ENCODE assay signal across 1 cellular context in genomic region chr4:87422104-87423052, GRCh38.
A peak's percentile ranks its signal among the peaks of the same experiment; 100 is the strongest.
TF ChIP-seq lines count a peak whose summit lies in the region.

Gene NUDT9, plus strand, starts transcription at chr4:87422573. Its CDS starts 333 bp downstream, at chr4:87422906.

TF ChIP-seq in H1, 55 proteins besides CTCF, POLR2A, EP300 and RAD21:
- TF ChIP-seq CHD2 (IDR thresholded peaks at IDR 0.05; ENCODE audit: low read length) (no peak), RNF2 (IDR thresholded peaks at IDR 0.05; ENCODE audit: borderline replicate concordance, low read depth, low read length, missing control alignments, poor library complexity, severe bottlenecking) (no peak), SRF (IDR thresholded peaks at IDR 0.05; ENCODE audit: low read depth, low read length) (no peak), SAP30 (IDR thresholded peaks at IDR 0.05; ENCODE audit: insufficient read depth, insufficient replicate concordance, low read length) (peak; percentile 32), JUN (IDR thresholded peaks at IDR 0.05; ENCODE audit: low read depth, low read length) (no peak), CBX5 (IDR thresholded peaks at IDR 0.05; ENCODE audit: low read depth, low read length) (no peak), BRCA1 (IDR thresholded peaks at IDR 0.05; ENCODE audit: low read depth, low read length) (no peak), RXRA (IDR thresholded peaks at IDR 0.05; ENCODE audit: insufficient read depth, low read depth, low read length) (no peak), CREB1 (IDR thresholded peaks at IDR 0.05) (peak; percentile 66; the same call in 1 of the 2 replicates), FOSL1 (IDR thresholded peaks at IDR 0.05; ENCODE audit: insufficient read depth, low read depth, low read length) (peak; percentile 83), JUND (IDR thresholded peaks at IDR 0.05; ENCODE audit: low read length) (no peak), NANOG (IDR thresholded peaks at IDR 0.05; ENCODE audit: insufficient read depth, low read depth, low read length, poor library complexity, severe bottlenecking) (no peak), ZNF274 (IDR thresholded peaks at IDR 0.05; ENCODE audit: borderline replicate concordance, extremely low read depth, low read length) (no peak), USF2 (IDR thresholded peaks at IDR 0.05; ENCODE audit: low read length) (peak; percentile 87), GTF2F1 (IDR thresholded peaks at IDR 0.05; ENCODE audit: borderline replicate concordance, low read depth, low read length) (peak; percentile 80), SUZ12 (IDR thresholded peaks at IDR 0.05; ENCODE audit: low read length) (no peak), BCL11A (IDR thresholded peaks at IDR 0.05; ENCODE audit: low read depth in 2 of 2, low read length in 2 of 2) (no peak), RBBP5 (IDR thresholded peaks at IDR 0.05; ENCODE audit: borderline replicate concordance, low read depth, low read length) (peak; percentile 95), SIN3A (conservative IDR thresholded peaks at IDR 0.05 in 1 of 2, IDR thresholded peaks at IDR 0.05 in 1 of 2; ENCODE audit: low read depth in 1 of 2, low read length in 2 of 2) (no peak; a peak in 1 of 4 replicates), TBP (IDR thresholded peaks at IDR 0.05; ENCODE audit: low read depth, low read length) (peak; percentile 91), CBX8 (IDR thresholded peaks at IDR 0.05; ENCODE audit: borderline replicate concordance, low read depth, low read length) (no peak), MAFK (IDR thresholded peaks at IDR 0.05; ENCODE audit: low read depth, low read length) (no peak), SP4 (IDR thresholded peaks at IDR 0.05; ENCODE audit: low read length) (peak; percentile 46; the same call in 1 of the 2 replicates), ATF2 (IDR thresholded peaks at IDR 0.05; ENCODE audit: low read length) (peak; percentile 40; the same call in 1 of the 2 replicates), BACH1 (IDR thresholded peaks at IDR 0.05; ENCODE audit: low read length) (no peak), CHD7 (IDR thresholded peaks at IDR 0.05; ENCODE audit: insufficient replicate concordance, low read length) (no peak), CTBP2 (IDR thresholded peaks at IDR 0.05; ENCODE audit: borderline replicate concordance, insufficient read depth, insufficient read length, low read length) (no peak), TEAD4 (IDR thresholded peaks at IDR 0.05; ENCODE audit: low read depth, low read length) (no peak), MAX (IDR thresholded peaks at IDR 0.05) (peak; percentile 92), CEBPB (IDR thresholded peaks at IDR 0.05; ENCODE audit: low read depth, low read length) (peak; percentile 21; the same call in 1 of the 2 replicates), POU5F1 (IDR thresholded peaks at IDR 0.05; ENCODE audit: low read depth, low read length) (no peak), CHD1 (IDR thresholded peaks at IDR 0.05; ENCODE audit: low read depth, low read length) (no peak), SP1 (IDR thresholded peaks at IDR 0.05; ENCODE audit: low read depth, low read length) (no peak), TAF7 (optimal IDR thresholded peaks at IDR 0.05; ENCODE audit: borderline replicate concordance, low read depth, low read length) (peak; percentile 79), SP2 (IDR thresholded peaks at IDR 0.05; ENCODE audit: low read length) (no peak), SIRT6 (IDR thresholded peaks at IDR 0.05; ENCODE audit: low read length) (no peak), GABPA (IDR thresholded peaks at IDR 0.05; ENCODE audit: borderline replicate concordance, insufficient read depth, low read length) (no peak), ASH2L (IDR thresholded peaks at IDR 0.05; ENCODE audit: low read length) (peak; percentile 99), NRF1 (IDR thresholded peaks at IDR 0.05; ENCODE audit: low read depth, low read length) (no peak), EZH2 (IDR thresholded peaks at IDR 0.05; ENCODE audit: low read depth, low read length, severe bottlenecking) (no peak), KDM4A (IDR thresholded peaks at IDR 0.05; ENCODE audit: low read depth, low read length, severe bottlenecking) (peak; percentile 89), SIX5 (IDR thresholded peaks at IDR 0.05; ENCODE audit: low read depth, low read length) (no peak), RFX5 (IDR thresholded peaks at IDR 0.05; ENCODE audit: borderline replicate concordance, low read depth, low read length) (no peak), KDM1A (IDR thresholded peaks at IDR 0.05; ENCODE audit: borderline replicate concordance, low read length) (peak; percentile 48; the same call in 1 of the 2 replicates), HDAC2 (IDR thresholded peaks at IDR 0.05; ENCODE audit: borderline replicate concordance in 1 of 2, low read depth in 2 of 2, low read length in 2 of 2) (peak in 1 of 2 experiments; percentile 92; a peak in 2 of 4 replicates), TAF1 (IDR thresholded peaks at IDR 0.05; ENCODE audit: low read depth, low read length) (peak; percentile 93), PHF8 (conservative IDR thresholded peaks at IDR 0.05; ENCODE audit: low read depth, low read length) (peak; percentile 88), EGR1 (IDR thresholded peaks at IDR 0.05; ENCODE audit: borderline replicate concordance, low read depth, low read length) (no peak), POLR2AphosphoS5 (IDR thresholded peaks at IDR 0.05; ENCODE audit: low read depth, low read length) (peak; percentile 92), ATF3 (IDR thresholded peaks at IDR 0.05; ENCODE audit: insufficient read depth, low read depth, low read length) (peak; percentile 96), KDM5A (IDR thresholded peaks at IDR 0.05; ENCODE audit: low read length) (no peak), HDAC6 (IDR thresholded peaks at IDR 0.05; ENCODE audit: low read depth, low read length) (no peak), YY1 (IDR thresholded peaks at IDR 0.05; ENCODE audit: low read depth, low read length) (peak; percentile 54), E2F6 (IDR thresholded peaks at IDR 0.05) (peak; percentile 88), TCF12 (IDR thresholded peaks at IDR 0.05; ENCODE audit: low read depth, low read length) (no peak)
